In the genomic region with DNA sequence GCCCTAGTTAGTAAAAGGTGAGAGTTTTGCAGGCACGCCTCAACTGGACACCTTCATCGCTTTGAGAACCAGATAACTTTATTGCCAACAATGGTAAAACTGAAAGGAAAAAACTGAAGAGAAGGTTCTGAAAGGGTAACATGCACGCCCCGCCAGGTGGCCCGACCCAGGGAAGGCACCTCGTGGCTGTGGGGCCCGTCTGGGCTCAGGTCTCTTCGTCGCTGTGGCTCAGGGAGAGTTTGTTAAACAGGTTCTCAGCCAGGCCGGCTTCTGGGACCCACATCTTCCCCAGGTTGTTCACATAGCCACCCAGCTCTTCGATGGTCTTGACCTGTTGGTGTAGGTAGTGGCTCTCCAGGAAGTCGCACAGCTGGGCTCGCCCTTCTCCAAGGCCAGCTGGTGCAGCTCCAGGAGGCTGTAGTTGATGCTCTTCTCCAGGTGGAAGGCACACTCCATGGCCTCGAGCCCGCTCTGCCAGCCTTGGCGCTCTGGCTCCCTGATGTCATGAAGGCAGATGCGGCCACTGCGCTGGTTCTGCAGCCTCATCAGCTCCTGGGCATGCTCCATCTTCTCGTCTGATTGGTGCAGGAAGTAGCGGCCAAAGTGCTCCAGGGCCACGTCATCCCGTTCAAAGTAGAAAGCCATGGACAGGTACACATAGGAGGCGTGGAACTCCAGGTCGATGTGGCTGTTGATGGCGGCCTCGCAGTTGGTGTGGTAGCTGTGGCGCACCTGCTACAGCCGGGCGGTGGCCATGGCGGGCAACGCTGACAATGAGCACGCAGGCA, we compare ENCODE assay signal across 23 cellular contexts.
"Had no signal": no experiment of that assay in that cellular context is flagged by ENCODE, and none has a peak within 500 bp of the region (broad histone marks: within the 10 kb centered on the region; RNA-seq: fewer than 3 reads in every experiment).

No MANE protein-coding gene starts in this region.

- H3K36me3 Mint-ChIP-seq: IgD-negative memory B cell had no signal

- H3K27me3 Mint-ChIP-seq: IgD-negative memory B cell had no signal

- DNase-seq: KBM-7; NCI-H1048; NCI-H1105; NCI-H1417; NCI-H1436 treated with DMSO at 0.1 percent for 48 hours; NCI-H1694; NCI-H187 treated with DMSO at 0.1 percent for 48 hours; NCI-H2081; NCI-H2107; NCI-H345; NCI-H446 treated with DMSO at 0.1 percent for 48 hours; NCI-H510A treated with DMSO at 0.1 percent for 48 hours; NCI-H526; NCI-H774; NK-92 treated with Interleukin-12 subunit alpha and Interleukin-12 subunit beta, amount 100 ng/mL, for 24 hours; OCI-M1; PC-9; Peyer's patch; SHP77 treated with DMSO at 0.1 percent for 48 hours; SJCRH30; SW 1271 had no signal

- H3K27me3 ChIP-seq: Peyer's patch, SJCRH30 had no signal

- H3K27ac ChIP-seq: HL-60, PC-9, Peyer's patch, SJCRH30 had no signal

- H2AFZ ChIP-seq: PC-9 had no signal

- H3K9me3 ChIP-seq: Peyer's patch, SJCRH30 had no signal

- H3K4me3 Mint-ChIP-seq: IgD-negative memory B cell had no signal

- H3K27ac Mint-ChIP-seq: IgD-negative memory B cell had no signal

- H3K36me3 ChIP-seq: Peyer's patch, SJCRH30 had no signal

- H3K4me2 ChIP-seq: PC-9 had no signal

- H3K4me1 ChIP-seq: Peyer's patch, SJCRH30 had no signal

- H3K4me1 Mint-ChIP-seq: IgD-negative memory B cell had no signal

- H3K4me3 ChIP-seq: PC-9, Peyer's patch, SJCRH30 had no signal

- H3K9me3 Mint-ChIP-seq: IgD-negative memory B cell had no signal
